Comparison of ENCODE assay signal across 2 cellular contexts in the genomic region with DNA sequence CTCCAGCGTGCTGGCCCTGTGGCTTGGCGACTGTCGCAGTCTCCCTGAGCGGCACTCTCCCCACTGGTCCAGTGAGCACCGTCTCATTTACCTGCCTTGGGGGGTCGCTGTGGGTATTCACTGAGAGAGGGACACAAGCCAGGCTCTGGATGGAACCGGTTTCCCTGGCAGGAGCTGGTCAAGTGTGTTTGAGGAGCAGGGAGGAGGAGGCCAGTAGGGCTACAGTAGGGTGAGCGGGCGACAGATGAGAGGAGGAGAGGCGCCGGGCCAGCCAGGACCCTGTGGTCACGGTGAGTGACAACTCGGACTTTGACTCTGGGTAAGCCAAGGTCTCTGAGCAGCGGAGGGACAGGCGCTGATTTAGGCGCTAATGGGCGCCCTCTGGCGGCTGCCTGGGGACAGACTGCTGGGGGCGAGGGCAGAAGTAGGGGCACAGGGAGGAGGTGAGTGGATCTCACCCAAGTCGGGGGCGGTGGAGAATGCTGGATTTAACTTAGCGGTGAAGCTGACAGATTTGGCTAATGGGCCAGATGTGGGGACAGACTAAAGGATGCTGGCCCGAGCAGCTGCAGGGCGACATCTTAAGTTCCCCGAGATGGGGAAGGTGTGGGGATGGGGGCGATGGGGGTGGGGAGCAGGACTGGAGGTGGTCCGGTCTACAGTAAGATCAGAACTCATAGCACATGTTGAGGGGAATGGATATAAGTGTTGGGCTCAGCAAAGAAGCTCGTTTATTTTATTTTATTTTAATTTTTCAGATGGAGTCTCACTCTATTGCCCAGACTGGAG.
TF ChIP-seq lines count a peak whose summit lies in the region.

No MANE protein-coding gene starts in this region.

TF ChIP-seq in A549, 52 proteins besides CTCF, POLR2A, EP300 and RAD21:
- TF ChIP-seq CHD4 (IDR thresholded peaks at IDR 0.05; ENCODE audit: borderline replicate concordance), result no peak
- 0 out of 2 replicates have a peak, but pooled peaks have one; percentile 78 for TF ChIP-seq MAZ (IDR thresholded peaks at IDR 0.05; ENCODE audit: borderline replicate concordance, low read depth, low read length)
- TF ChIP-seq CBX8 (IDR thresholded peaks at IDR 0.05), result no peak
- no peak for TF ChIP-seq PHF8 (IDR thresholded peaks at IDR 0.05; ENCODE audit: borderline replicate concordance, low read depth)
- TF ChIP-seq NR3C1 (IDR thresholded peaks at IDR 0.05), result no peak
- TF ChIP-seq TP53 (CRISPR knock-in tag; IDR thresholded peaks at IDR 0.05), result no peak
- peak; percentile 77 for TF ChIP-seq SMC3 (IDR thresholded peaks at IDR 0.05)
- TF ChIP-seq, protein P1, sequence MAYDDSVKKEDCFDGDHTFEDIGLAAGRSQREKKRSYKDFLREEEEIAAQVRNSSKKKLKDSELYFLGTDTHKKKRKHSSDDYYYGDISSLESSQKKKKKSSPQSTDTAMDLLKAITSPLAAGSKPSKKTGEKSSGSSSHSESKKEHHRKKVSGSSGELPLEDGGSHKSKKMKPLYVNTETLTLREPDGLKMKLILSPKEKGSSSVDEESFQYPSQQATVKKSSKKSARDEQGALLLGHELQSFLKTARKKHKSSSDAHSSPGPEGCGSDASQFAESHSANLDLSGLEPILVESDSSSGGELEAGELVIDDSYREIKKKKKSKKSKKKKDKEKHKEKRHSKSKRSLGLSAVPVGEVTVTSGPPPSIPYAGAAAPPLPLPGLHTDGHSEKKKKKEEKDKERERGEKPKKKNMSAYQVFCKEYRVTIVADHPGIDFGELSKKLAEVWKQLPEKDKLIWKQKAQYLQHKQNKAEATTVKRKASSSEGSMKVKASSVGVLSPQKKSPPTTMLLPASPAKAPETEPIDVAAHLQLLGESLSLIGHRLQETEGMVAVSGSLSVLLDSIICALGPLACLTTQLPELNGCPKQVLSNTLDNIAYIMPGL (CRISPR knock-in tag; IDR thresholded peaks at IDR 0.05; ENCODE audit: borderline replicate concordance), result no peak

TF ChIP-seq in HepG2, 621 proteins besides CTCF, POLR2A, EP300 and RAD21 (continues in another document):
- TF ChIP-seq, protein P2, sequence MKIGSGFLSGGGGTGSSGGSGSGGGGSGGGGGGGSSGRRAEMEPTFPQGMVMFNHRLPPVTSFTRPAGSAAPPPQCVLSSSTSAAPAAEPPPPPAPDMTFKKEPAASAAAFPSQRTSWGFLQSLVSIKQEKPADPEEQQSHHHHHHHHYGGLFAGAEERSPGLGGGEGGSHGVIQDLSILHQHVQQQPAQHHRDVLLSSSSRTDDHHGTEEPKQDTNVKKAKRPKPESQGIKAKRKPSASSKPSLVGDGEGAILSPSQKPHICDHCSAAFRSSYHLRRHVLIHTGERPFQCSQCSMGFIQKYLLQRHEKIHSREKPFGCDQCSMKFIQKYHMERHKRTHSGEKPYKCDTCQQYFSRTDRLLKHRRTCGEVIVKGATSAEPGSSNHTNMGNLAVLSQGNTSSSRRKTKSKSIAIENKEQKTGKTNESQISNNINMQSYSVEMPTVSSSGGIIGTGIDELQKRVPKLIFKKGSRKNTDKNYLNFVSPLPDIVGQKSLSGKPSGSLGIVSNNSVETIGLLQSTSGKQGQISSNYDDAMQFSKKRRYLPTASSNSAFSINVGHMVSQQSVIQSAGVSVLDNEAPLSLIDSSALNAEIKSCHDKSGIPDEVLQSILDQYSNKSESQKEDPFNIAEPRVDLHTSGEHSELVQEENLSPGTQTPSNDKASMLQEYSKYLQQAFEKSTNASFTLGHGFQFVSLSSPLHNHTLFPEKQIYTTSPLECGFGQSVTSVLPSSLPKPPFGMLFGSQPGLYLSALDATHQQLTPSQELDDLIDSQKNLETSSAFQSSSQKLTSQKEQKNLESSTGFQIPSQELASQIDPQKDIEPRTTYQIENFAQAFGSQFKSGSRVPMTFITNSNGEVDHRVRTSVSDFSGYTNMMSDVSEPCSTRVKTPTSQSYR (CRISPR knock-in tag; IDR thresholded peaks at IDR 0.05; ENCODE audit: borderline replicate concordance), result no peak; the same call in 1 of the 2 replicates
- peak; percentile 54 for TF ChIP-seq ZNF629 (CRISPR knock-in tag; conservative IDR thresholded peaks at IDR 0.05)
- TF ChIP-seq ZNF614 (CRISPR knock-in tag; IDR thresholded peaks at IDR 0.05; ENCODE audit: borderline replicate concordance), result peak; percentile 65; the same call in 1 of the 2 replicates
- TF ChIP-seq ZNF501 (CRISPR knock-in tag; IDR thresholded peaks at IDR 0.05), result peak; percentile 82
- TF ChIP-seq, protein P3, sequence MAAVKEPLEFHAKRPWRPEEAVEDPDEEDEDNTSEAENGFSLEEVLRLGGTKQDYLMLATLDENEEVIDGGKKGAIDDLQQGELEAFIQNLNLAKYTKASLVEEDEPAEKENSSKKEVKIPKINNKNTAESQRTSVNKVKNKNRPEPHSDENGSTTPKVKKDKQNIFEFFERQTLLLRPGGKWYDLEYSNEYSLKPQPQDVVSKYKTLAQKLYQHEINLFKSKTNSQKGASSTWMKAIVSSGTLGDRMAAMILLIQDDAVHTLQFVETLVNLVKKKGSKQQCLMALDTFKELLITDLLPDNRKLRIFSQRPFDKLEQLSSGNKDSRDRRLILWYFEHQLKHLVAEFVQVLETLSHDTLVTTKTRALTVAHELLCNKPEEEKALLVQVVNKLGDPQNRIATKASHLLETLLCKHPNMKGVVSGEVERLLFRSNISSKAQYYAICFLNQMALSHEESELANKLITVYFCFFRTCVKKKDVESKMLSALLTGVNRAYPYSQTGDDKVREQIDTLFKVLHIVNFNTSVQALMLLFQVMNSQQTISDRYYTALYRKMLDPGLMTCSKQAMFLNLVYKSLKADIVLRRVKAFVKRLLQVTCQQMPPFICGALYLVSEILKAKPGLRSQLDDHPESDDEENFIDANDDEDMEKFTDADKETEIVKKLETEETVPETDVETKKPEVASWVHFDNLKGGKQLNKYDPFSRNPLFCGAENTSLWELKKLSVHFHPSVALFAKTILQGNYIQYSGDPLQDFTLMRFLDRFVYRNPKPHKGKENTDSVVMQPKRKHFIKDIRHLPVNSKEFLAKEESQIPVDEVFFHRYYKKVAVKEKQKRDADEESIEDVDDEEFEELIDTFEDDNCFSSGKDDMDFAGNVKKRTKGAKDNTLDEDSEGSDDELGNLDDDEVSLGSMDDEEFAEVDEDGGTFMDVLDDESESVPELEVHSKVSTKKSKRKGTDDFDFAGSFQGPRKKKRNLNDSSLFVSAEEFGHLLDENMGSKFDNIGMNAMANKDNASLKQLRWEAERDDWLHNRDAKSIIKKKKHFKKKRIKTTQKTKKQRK (IDR thresholded peaks at IDR 0.05; ENCODE audit: low read length), result no peak
- 0 out of 2 replicates have a peak, but pooled peaks have one; percentile 47 for TF ChIP-seq HOXA5 (CRISPR knock-in tag; IDR thresholded peaks at IDR 0.05)
- 0 out of 2 replicates have a peak, but pooled peaks have one; percentile 43 for TF ChIP-seq ZNF749 (CRISPR knock-in tag; IDR thresholded peaks at IDR 0.05; ENCODE audit: borderline replicate concordance)
- TF ChIP-seq ZNF83 (CRISPR knock-in tag; IDR thresholded peaks at IDR 0.05; ENCODE audit: borderline replicate concordance), result no peak
- TF ChIP-seq REXO4 (CRISPR knock-in tag; IDR thresholded peaks at IDR 0.05; ENCODE audit: borderline replicate concordance), result no peak
- TF ChIP-seq ZNF569 (CRISPR knock-in tag; IDR thresholded peaks at IDR 0.05; ENCODE audit: borderline replicate concordance), result no peak
- no peak; the same call in 1 of the 2 replicates for TF ChIP-seq PHF20 (CRISPR knock-in tag; IDR thresholded peaks at IDR 0.05)
- TF ChIP-seq RBAK (CRISPR knock-in tag; IDR thresholded peaks at IDR 0.05), result no peak
- TF ChIP-seq ZNF790 (CRISPR knock-in tag; IDR thresholded peaks at IDR 0.05; ENCODE audit: borderline replicate concordance), result no peak
- TF ChIP-seq CBX2 (IDR thresholded peaks at IDR 0.05; ENCODE audit: low read depth, low read length), result no peak
- no peak for TF ChIP-seq CBX2 (CRISPR knock-in tag; IDR thresholded peaks at IDR 0.05; ENCODE audit: low read depth)
- TF ChIP-seq CCDC6 (CRISPR knock-in tag; IDR thresholded peaks at IDR 0.05), result 0 out of 2 replicates have a peak, but pooled peaks have one; percentile 34
- peak; percentile 77 for TF ChIP-seq ZNF556 (CRISPR knock-in tag; IDR thresholded peaks at IDR 0.05; ENCODE audit: borderline replicate concordance)
- TF ChIP-seq, protein P4, sequence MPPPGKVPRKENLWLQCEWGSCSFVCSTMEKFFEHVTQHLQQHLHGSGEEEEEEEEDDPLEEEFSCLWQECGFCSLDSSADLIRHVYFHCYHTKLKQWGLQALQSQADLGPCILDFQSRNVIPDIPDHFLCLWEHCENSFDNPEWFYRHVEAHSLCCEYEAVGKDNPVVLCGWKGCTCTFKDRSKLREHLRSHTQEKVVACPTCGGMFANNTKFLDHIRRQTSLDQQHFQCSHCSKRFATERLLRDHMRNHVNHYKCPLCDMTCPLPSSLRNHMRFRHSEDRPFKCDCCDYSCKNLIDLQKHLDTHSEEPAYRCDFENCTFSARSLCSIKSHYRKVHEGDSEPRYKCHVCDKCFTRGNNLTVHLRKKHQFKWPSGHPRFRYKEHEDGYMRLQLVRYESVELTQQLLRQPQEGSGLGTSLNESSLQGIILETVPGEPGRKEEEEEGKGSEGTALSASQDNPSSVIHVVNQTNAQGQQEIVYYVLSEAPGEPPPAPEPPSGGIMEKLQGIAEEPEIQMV (CRISPR knock-in tag; IDR thresholded peaks at IDR 0.05; ENCODE audit: low read depth), result 0 out of 2 replicates have a peak, but pooled peaks have one; percentile 70
- TF ChIP-seq, protein P5, sequence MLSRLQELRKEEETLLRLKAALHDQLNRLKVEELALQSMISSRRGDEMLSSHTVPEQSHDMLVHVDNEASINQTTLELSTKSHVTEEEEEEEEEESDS (CRISPR knock-in tag; IDR thresholded peaks at IDR 0.05; ENCODE audit: borderline replicate concordance), result no peak
- TF ChIP-seq FOXO1 (CRISPR knock-in tag; IDR thresholded peaks at IDR 0.05), result no peak
- TF ChIP-seq, protein P6, sequence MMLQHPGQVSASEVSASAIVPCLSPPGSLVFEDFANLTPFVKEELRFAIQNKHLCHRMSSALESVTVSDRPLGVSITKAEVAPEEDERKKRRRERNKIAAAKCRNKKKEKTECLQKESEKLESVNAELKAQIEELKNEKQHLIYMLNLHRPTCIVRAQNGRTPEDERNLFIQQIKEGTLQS (CRISPR knock-in tag; IDR thresholded peaks at IDR 0.05), result no peak; the same call in 1 of the 2 replicates
- no peak for TF ChIP-seq ZNF850 (CRISPR knock-in tag; conservative IDR thresholded peaks at IDR 0.05)
- no peak for TF ChIP-seq SRSF9 (IDR thresholded peaks at IDR 0.05; ENCODE audit: borderline replicate concordance, insufficient read depth, low read depth, low read length, poor library complexity, severe bottlenecking)
- TF ChIP-seq, protein P7, sequence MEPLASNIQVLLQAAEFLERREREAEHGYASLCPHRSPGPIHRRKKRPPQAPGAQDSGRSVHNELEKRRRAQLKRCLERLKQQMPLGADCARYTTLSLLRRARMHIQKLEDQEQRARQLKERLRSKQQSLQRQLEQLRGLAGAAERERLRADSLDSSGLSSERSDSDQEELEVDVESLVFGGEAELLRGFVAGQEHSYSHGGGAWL (CRISPR knock-in tag; IDR thresholded peaks at IDR 0.05), result no peak
- no peak for TF ChIP-seq KLF9 (CRISPR knock-in tag; IDR thresholded peaks at IDR 0.05; ENCODE audit: low read depth)
- TF ChIP-seq TCF12 (IDR thresholded peaks at IDR 0.05), result no peak
- TF ChIP-seq TCF12 (CRISPR knock-in tag; IDR thresholded peaks at IDR 0.05), result peak; percentile 69; the same call in 1 of the 2 replicates
- TF ChIP-seq, protein P8, sequence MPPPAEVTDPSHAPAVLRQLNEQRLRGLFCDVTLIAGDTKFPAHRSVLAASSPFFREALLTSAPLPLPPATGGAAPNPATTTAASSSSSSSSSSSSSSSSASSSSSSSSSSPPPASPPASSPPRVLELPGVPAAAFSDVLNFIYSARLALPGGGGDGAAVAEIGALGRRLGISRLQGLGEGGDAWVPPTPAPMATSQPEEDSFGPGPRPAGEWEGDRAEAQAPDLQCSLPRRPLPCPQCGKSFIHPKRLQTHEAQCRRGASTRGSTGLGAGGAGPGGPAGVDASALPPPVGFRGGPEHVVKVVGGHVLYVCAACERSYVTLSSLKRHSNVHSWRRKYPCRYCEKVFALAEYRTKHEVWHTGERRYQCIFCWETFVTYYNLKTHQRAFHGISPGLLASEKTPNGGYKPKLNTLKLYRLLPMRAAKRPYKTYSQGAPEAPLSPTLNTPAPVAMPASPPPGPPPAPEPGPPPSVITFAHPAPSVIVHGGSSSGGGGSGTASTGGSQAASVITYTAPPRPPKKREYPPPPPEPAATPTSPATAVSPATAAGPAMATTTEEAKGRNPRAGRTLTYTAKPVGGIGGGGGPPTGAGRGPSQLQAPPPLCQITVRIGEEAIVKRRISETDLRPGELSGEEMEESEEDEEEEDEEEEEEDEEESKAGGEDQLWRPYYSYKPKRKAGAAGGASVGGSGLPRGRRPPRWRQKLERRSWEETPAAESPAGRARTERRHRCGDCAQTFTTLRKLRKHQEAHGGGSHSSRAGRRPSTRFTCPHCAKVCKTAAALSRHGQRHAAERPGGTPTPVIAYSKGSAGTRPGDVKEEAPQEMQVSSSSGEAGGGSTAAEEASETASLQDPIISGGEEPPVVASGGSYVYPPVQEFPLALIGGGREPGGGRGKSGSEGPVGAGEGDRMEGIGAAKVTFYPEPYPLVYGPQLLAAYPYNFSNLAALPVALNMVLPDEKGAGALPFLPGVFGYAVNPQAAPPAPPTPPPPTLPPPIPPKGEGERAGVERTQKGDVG (CRISPR knock-in tag; IDR thresholded peaks at IDR 0.05; ENCODE audit: borderline replicate concordance), result peak; percentile 75; the same call in 1 of the 2 replicates
- no peak for TF ChIP-seq SIN3B (IDR thresholded peaks at IDR 0.05; ENCODE audit: low read length)
- TF ChIP-seq, protein P9, sequence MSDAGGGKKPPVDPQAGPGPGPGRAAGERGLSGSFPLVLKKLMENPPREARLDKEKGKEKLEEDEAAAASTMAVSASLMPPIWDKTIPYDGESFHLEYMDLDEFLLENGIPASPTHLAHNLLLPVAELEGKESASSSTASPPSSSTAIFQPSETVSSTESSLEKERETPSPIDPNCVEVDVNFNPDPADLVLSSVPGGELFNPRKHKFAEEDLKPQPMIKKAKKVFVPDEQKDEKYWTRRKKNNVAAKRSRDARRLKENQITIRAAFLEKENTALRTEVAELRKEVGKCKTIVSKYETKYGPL (CRISPR knock-in tag; IDR thresholded peaks at IDR 0.05), result no peak
- no peak for TF ChIP-seq SYNCRIP (IDR thresholded peaks at IDR 0.05; ENCODE audit: insufficient read depth, low read depth, low read length)
